ENCODE assay signal across 13 cellular contexts in the genomic region with DNA sequence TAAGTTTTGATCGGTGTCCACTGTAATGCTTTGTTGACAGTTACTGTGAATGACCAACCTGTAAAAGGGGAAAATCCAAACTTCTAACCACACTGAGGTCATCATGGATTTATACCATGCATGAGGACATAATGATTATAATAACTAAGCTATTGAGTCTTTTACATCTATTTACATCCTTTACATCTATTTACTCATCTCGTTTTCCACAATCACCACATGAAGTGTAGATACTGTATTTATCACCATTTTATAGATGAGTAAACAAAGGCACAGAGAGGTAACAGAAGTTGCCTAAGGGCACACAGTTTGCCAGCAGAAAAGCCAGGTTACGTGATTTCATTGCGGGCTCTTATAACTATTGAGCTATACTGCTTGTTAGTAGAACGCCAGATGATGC. TPM values are rescaled to one million over a fixed set of nuclear protein-coding genes. Genes with fewer than 3 reads are reported as not detected.
DNase-seq lines count a peak whose midpoint lies in the region; ATAC-seq and TF ChIP-seq lines count a peak whose summit lies in the region.
"Had no signal": no experiment of that assay in that cellular context is flagged by ENCODE, and none has a peak within 500 bp of the region (broad histone marks: within the 10 kb centered on the region; RNA-seq: fewer than 3 reads in every experiment).

No MANE protein-coding gene starts in this region.

- H3K4me1 Mint-ChIP-seq in activated B cell treated with CpG ODN at 0.5 μM for 24 hours, result peaks cover 13% of the 10 kb centered on the region
- H3K4me1 Mint-ChIP-seq in activated CD8-positive, alpha-beta memory T cell treated with anti-CD3 and anti-CD28 coated beads, Interleukin-2, amount 10 ng/mL, durations not matched to agents 7 days and 5 days, result peaks cover 9% of the 10 kb centered on the region

- ATAC-seq in HG03135 (IDR thresholded peaks at IDR 0.05; ENCODE audit: unreplicated experiment) (peak; percentile 39), activated B cell treated with CpG ODN at 0.5 μM for 24 hours (ENCODE audit: low read depth) (no peak), HG02981 (IDR thresholded peaks at IDR 0.05; ENCODE audit: unreplicated experiment) (no peak)
- no peak for ATAC-seq in activated CD8-positive, alpha-beta memory T cell treated with anti-CD3 and anti-CD28 coated beads, Interleukin-2, amount 10 ng/mL, durations not matched to agents 7 days and 5 days
- ATAC-seq: foreskin keratinocyte had no signal

- intact Hi-C loops in activated B cell treated with CpG ODN at 0.5 μM for 24 hours (cut with micrococcal nuclease), result loop anchor here (1.0 kb wide), 1 partner anchor 11 kb away; no protein-coding TSS in a partner anchor

- peak overlapping the region; percentile 70 for H3K27ac Mint-ChIP-seq in activated B cell treated with CpG ODN at 0.5 μM for 24 hours
- no peak overlapping the region for H3K27ac Mint-ChIP-seq in activated CD8-positive, alpha-beta memory T cell treated with anti-CD3 and anti-CD28 coated beads, Interleukin-2, amount 10 ng/mL, durations not matched to agents 7 days and 5 days

- POLR2A ChIA-PET in activated B cell treated with CpG ODN at 0.5 μM for 24 hours (lab: Charles Lee), result interaction anchor here (3.5 kb wide), 1 partner anchor 12 kb away, joined by 43 read pairs; no protein-coding TSS in a partner anchor

- DNase-seq in NCI-H82 treated with DMSO at 0.1 percent for 48 hours (lab: John Stamatoyannopoulos, UW; ENCODE audit: unreplicated experiment), result peak; percentile 19
- DNase-seq in NCI-H82 (lab: John Stamatoyannopoulos, UW), result no peak
- no peak for DNase-seq in activated B cell treated with CpG ODN at 0.5 μM for 24 hours
- DNase-seq in renal cortical epithelial cell (ENCODE audit: low read depth), result peak; percentile 82
- DNase-seq in activated CD8-positive, alpha-beta memory T cell treated with anti-CD3 and anti-CD28 coated beads, Interleukin-2, amount 10 ng/mL, durations not matched to agents 7 days and 5 days, result no peak
- no peak for DNase-seq in 8988T
- DNase-seq: activated T-cell treated with anti-CD3 and anti-CD28 coated beads, Interleukin-2, amount 50 U/mL, for 48 hours; cortex of kidney; foreskin keratinocyte; KBM-7; NCI-H526 treated with DMSO at 0.1 percent for 48 hours had no signal

- CTCF ChIA-PET in activated B cell treated with CpG ODN at 0.5 μM for 24 hours (lab: Charles Lee), result interaction anchor here (2.1 kb wide), 1 partner anchor 11 kb away, joined by 6 read pairs; no protein-coding TSS in a partner anchor
- CTCF ChIA-PET in activated CD8-positive, alpha-beta memory T cell treated with anti-CD3 and anti-CD28 coated beads, Interleukin-2, amount 10 ng/mL, durations not matched to agents 7 days and 5 days (lab: Charles Lee), result interaction anchor here (1.1 to 2.8 kb wide), 3 partner anchors 11 to 60 kb away, joined by 3 to 11 read pairs (median 3); partner anchors contain the start of gene TXNRD1

- no peaks in the 10 kb centered on the region for H3K36me3 Mint-ChIP-seq in activated B cell treated with CpG ODN at 0.5 μM for 24 hours (ENCODE audit: low read depth)
- peaks cover 3% of the 10 kb centered on the region for H3K36me3 Mint-ChIP-seq in activated CD8-positive, alpha-beta memory T cell treated with anti-CD3 and anti-CD28 coated beads, Interleukin-2, amount 10 ng/mL, durations not matched to agents 7 days and 5 days

- no peaks in the 10 kb centered on the region for H3K9me3 Mint-ChIP-seq in activated B cell treated with CpG ODN at 0.5 μM for 24 hours
- no peaks in the 10 kb centered on the region for H3K9me3 Mint-ChIP-seq in activated CD8-positive, alpha-beta memory T cell treated with anti-CD3 and anti-CD28 coated beads, Interleukin-2, amount 10 ng/mL, durations not matched to agents 7 days and 5 days (ENCODE audit: low read depth)

- no peak for TF ChIP-seq CTCF in activated B cell treated with CpG ODN at 0.5 μM for 24 hours (IDR thresholded peaks at IDR 0.05)

- peaks cover 3% of the 10 kb centered on the region for H3K27me3 Mint-ChIP-seq in activated B cell treated with CpG ODN at 0.5 μM for 24 hours
- H3K27me3 Mint-ChIP-seq in activated CD8-positive, alpha-beta memory T cell treated with anti-CD3 and anti-CD28 coated beads, Interleukin-2, amount 10 ng/mL, durations not matched to agents 7 days and 5 days, result peaks cover 11% of the 10 kb centered on the region

- H3K4me3 Mint-ChIP-seq in activated B cell treated with CpG ODN at 0.5 μM for 24 hours, result peak overlapping the region; percentile 85
- H3K4me3 Mint-ChIP-seq in activated CD8-positive, alpha-beta memory T cell treated with anti-CD3 and anti-CD28 coated beads, Interleukin-2, amount 10 ng/mL, durations not matched to agents 7 days and 5 days, result no peak overlapping the region

RNA-seq across cellular contexts. Expression of gene EID3, which starts 27.9 kb away (rescaled TPM):
- total RNA-seq in activated B cell treated with CpG ODN at 0.5 μM for 24 hours, result 6.2 TPM in 2 replicates
- 3.5 and 8.5 TPM in 2 replicates for total RNA-seq in renal cortical epithelial cell
- 1 to 10 TPM; 6.9 to 7.1 TPM for total RNA-seq in activated CD8-positive, alpha-beta memory T cell treated with anti-CD3 and anti-CD28 coated beads, Interleukin-2, amount 10 ng/mL, durations not matched to agents 7 days and 5 days

Comparison
In these comparisons a context has a peak if more than half of its experiments do, and no peak if none do; other contexts are left out.
1. DNase-seq: peak in NCI-H82 treated with DMSO at 0.1 percent for 48 hours (single experiment) and renal cortical epithelial cell (single experiment); none in NCI-H82 (single experiment), activated B cell treated with CpG ODN at 0.5 μM for 24 hours (single experiment), activated CD8-positive, alpha-beta memory T cell treated with anti-CD3 and anti-CD28 coated beads, Interleukin-2, amount 10 ng/mL, durations not matched to agents 7 days and 5 days (single experiment) and 8988T (single experiment).